ENCODE assay signal across 8 cellular contexts in the genomic region with DNA sequence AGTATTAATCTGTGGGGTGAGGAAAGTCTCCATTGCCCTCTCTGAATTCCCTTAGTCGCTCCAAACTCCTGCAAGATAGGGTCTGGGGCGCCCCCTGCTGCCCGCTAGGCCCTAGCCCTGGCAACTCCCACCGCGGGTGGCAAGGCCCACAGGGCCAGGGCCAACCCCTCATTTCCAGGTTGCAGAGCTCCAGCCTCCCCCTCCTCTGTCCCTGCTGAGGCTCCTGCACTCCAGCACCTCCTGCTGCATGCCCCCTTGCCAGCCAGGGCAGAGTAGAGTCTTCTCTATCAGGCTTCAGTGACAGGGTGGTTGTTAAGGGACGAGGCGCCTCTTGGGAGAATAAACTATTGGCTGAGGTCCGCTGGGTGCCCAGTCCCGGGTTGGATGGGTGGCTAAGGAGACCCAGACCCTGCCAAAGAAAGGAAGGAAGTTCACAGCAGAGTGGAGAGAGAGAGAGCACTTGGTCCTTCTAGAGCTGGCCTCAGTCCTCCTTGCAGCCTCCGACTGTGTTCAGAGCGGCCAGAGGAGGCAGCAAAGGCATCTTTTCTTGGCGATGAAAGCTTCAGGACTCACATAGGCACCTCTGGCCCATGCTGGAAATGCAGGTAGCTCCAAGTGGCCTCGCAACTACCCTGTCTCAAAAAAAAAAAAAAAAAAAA.
A peak's percentile ranks its signal among the peaks of the same experiment; 100 is the strongest.
DNase-seq lines count a peak whose midpoint lies in the region; ATAC-seq lines count a peak whose summit lies in the region.

No MANE protein-coding gene starts in this region.

- DNase-seq in NCI-H2029 (lab: John Stamatoyannopoulos, UW) (peak; percentile 39), NCI-H2029 treated with DMSO at 0.1 percent for 48 hours (lab: John Stamatoyannopoulos, UW) (no peak), NCI-H345 (lab: John Stamatoyannopoulos, UW) (peak; percentile 52), kidney tubule cell (ENCODE audit: low spot score) (peak; percentile 88)
- DNase-seq in activated CD4-positive, CD25-positive, alpha-beta regulatory T cell treated with anti-CD3 and anti-CD28 coated beads, Interleukin-2, amount 50 U/mL, for 16 hours (ENCODE audit: low read depth, low spot score) = peak; percentile 61
- peak; percentile 67 for DNase-seq in central memory CD4-positive, alpha-beta T cell
- peak; percentile 71 to 89 for DNase-seq in stimulated activated CD4-positive, alpha-beta T cell treated with anti-CD3 and anti-CD28 coated beads, Interleukin-1b, Interleukin-23, amount 100 ng/mL, for 4 hours (ENCODE audit: low read depth in 2 of 2)

- ATAC-seq in HG02884 (IDR thresholded peaks at IDR 0.05; ENCODE audit: unreplicated experiment) = peak; percentile 73
